Comparison of ENCODE assay signal across 18 cellular contexts in genomic region chr18:6441201-6441600, GRCh38.
"Had no signal": no experiment of that assay in that cellular context is flagged by ENCODE, and none has a peak within 500 bp of the region (broad histone marks: within the 10 kb centered on the region; RNA-seq: fewer than 3 reads in every experiment).

No MANE protein-coding gene starts in this region.

- H3K27ac Mint-ChIP-seq: naive B cell, nephron had no signal

- H3K36me3 Mint-ChIP-seq: naive B cell had no signal

- H3K4me3 Mint-ChIP-seq: naive B cell, nephron had no signal

- H3K9me3 ChIP-seq: colonic mucosa, esophagus squamous epithelium, sigmoid colon, stomach, thoracic aorta, transverse colon had no signal

- ATAC-seq: foreskin keratinocyte had no signal

- H3K4me3 ChIP-seq: colonic mucosa, esophagus squamous epithelium, hepatocyte, sigmoid colon, skin epidermis, stomach, thoracic aorta, transverse colon had no signal

- H3K27ac ChIP-seq: colonic mucosa, esophagus squamous epithelium, foreskin keratinocyte, hepatocyte, parathyroid adenoma, sigmoid colon, skin epidermis, stomach, thoracic aorta, transverse colon had no signal

- H3K27me3 ChIP-seq: colonic mucosa, foreskin keratinocyte, hepatocyte, sigmoid colon, stomach, transverse colon had no signal

- DNase-seq: colonic mucosa; dermis blood vessel endothelial cell; esophagus squamous epithelium; foreskin keratinocyte; head of caudate nucleus; mesendoderm; naive B cell; sigmoid colon; stimulated activated CD4-positive, alpha-beta T cell treated with anti-CD3 and anti-CD28 coated beads, Interleukin-2, amount 100 ng/mL, for 24 hours; stimulated activated naive CD4-positive, alpha-beta T cell; stomach; substantia nigra; transverse colon had no signal

- H3K4me1 Mint-ChIP-seq: naive B cell, nephron had no signal

- H3K36me3 ChIP-seq: colonic mucosa, esophagus squamous epithelium, sigmoid colon, stomach, thoracic aorta, transverse colon had no signal

- H3K4me1 ChIP-seq: colonic mucosa, esophagus squamous epithelium, foreskin keratinocyte, parathyroid adenoma, sigmoid colon, stomach, transverse colon had no signal

- H3K9me3 Mint-ChIP-seq: nephron had no signal
